15 cellular contexts compared by ENCODE assay signal in the genomic region with DNA sequence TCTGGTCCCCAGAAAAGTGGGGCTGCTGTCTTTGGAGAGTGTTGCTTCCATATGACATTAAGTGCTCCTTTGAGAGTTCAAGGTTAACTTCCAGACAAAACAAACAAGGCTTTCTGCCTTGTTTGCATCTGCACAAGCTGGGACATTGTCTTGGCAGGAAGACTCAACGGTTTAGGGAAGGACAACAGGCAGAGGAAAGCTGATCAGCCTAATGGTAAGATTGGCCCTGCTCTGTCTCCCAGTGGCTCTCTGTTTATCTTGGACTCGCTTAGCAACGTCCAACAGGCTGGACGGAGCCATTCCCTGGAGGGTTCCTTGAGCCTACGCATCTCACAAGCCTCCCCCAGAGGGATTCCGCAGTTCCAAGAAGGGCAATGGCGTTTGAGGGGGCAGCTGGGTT.
DNase-seq lines count a peak whose midpoint lies in the region; ATAC-seq, FAIRE-seq and TF ChIP-seq lines count a peak whose summit lies in the region.
"Had no signal": no experiment of that assay in that cellular context is flagged by ENCODE, and none has a peak within 500 bp of the region (broad histone marks: within the 10 kb centered on the region; RNA-seq: fewer than 3 reads in every experiment).

No MANE protein-coding gene starts in this region.

- H3K36me3 Mint-ChIP-seq in stimulated activated naive B cell treated with anti-CD40 and anti-IgM and Interleukin-4, amounts not matched to agents 10 μg/mL and 1 μg/mL and 100 μg/mL, for 72 hours = peaks cover 0 to 6% of the 10 kb centered on the region in 2 donors

- H3K9me3 ChIP-seq in SJCRH30 (replicated peaks) = no peaks in the 10 kb centered on the region; the same call in 1 of the 2 replicates
- no peaks in the 10 kb centered on the region for H3K9me3 ChIP-seq in osteoblast (ENCODE audit: low read depth, low read length)

- H4K20me1 ChIP-seq in osteoblast (ENCODE audit: insufficient read depth, low read length) = no peaks in the 10 kb centered on the region

- H3K27me3 ChIP-seq in ACC112 (ENCODE audit: insufficient read depth, low read length) (no peaks in the 10 kb centered on the region), SJCRH30 (no peaks in the 10 kb centered on the region), osteoblast (ENCODE audit: insufficient read depth, low read length) (peaks cover 5% of the 10 kb centered on the region)

- H3K4me3 Mint-ChIP-seq in stimulated activated naive B cell treated with anti-CD40 and anti-IgM and Interleukin-4, amounts not matched to agents 10 μg/mL and 1 μg/mL and 100 μg/mL, for 72 hours = no peak overlapping the region
- H3K4me3 Mint-ChIP-seq: activated naive CD4-positive, alpha-beta T cell treated with anti-CD3 and anti-CD28 coated beads for 36 hours; T-helper 1 cell treated with Interleukin-12 subunit alpha and Interleukin-12 subunit beta and Interleukin-4 antibody, amounts not matched to agents 30 μg/mL and 1 μg/mL, for 36 hours had no signal

- H3K79me2 ChIP-seq in ACC112 (ENCODE audit: control insufficient read depth, insufficient read depth, low read length, unreplicated experiment) (no peaks in the 10 kb centered on the region), osteoblast (ENCODE audit: insufficient read depth, low read length) (no peaks in the 10 kb centered on the region)

- H3K36me3 ChIP-seq in ACC112 (ENCODE audit: insufficient read depth, low read length) = no peaks in the 10 kb centered on the region
- H3K36me3 ChIP-seq in SJCRH30 = no peaks in the 10 kb centered on the region
- H3K36me3 ChIP-seq in osteoblast (ENCODE audit: insufficient read depth, low read length) = no peaks in the 10 kb centered on the region

- H3K9me3 Mint-ChIP-seq in stimulated activated naive B cell treated with anti-CD40 and anti-IgM and Interleukin-4, amounts not matched to agents 10 μg/mL and 1 μg/mL and 100 μg/mL, for 72 hours = peaks cover 6% of the 10 kb centered on the region in 2 donors
- H3K9me3 Mint-ChIP-seq: activated naive CD4-positive, alpha-beta T cell treated with anti-CD3 and anti-CD28 coated beads for 36 hours had no signal

- no peak for ATAC-seq in stimulated activated naive B cell treated with anti-CD40 and anti-IgM and Interleukin-4, amounts not matched to agents 10 μg/mL and 1 μg/mL and 100 μg/mL, for 72 hours (replicated peaks)
- no peak for ATAC-seq in GM21381 (IDR thresholded peaks at IDR 0.05; ENCODE audit: unreplicated experiment)
- no peak for ATAC-seq in activated CD4-positive, CD25-positive, alpha-beta regulatory T cell treated with anti-CD3 and anti-CD28 coated beads, Interleukin-2, amount 50 U/mL, for 24 hours

- peak overlapping the region; percentile 58 for H3K4me2 ChIP-seq in osteoblast (ENCODE audit: insufficient read depth, low read length)

- H3K4me1 ChIP-seq in ACC112 (ENCODE audit: control insufficient read depth, insufficient read depth, low read length, unreplicated experiment) (peaks cover 42% of the 10 kb centered on the region), SJCRH30 (peaks cover 10% of the 10 kb centered on the region; the same call in 1 of the 2 replicates), osteoblast (ENCODE audit: insufficient read depth, low read length) (peaks cover 22% of the 10 kb centered on the region)

- H3K4me3 ChIP-seq in ACC112 (ENCODE audit: low read depth, low read length) (no peak overlapping the region), SJCRH30 (no peak overlapping the region), fibroblast of villous mesenchyme (ENCODE audit: low read depth, low read length) (no peak overlapping the region), osteoblast (ENCODE audit: insufficient read depth, low read length) (peak overlapping the region; percentile 16)

- TF ChIP-seq CTCF in fibroblast of villous mesenchyme (IDR thresholded peaks at IDR 0.05; ENCODE audit: insufficient read depth, low read depth, low read length) = no peak
- no peak for TF ChIP-seq CTCF in osteoblast (IDR thresholded peaks at IDR 0.05; ENCODE audit: extremely low read depth, low read depth, low read length)

- no peak overlapping the region for H3K27ac Mint-ChIP-seq in stimulated activated naive B cell treated with anti-CD40 and anti-IgM and Interleukin-4, amounts not matched to agents 10 μg/mL and 1 μg/mL and 100 μg/mL, for 72 hours
- H3K27ac Mint-ChIP-seq: activated naive CD4-positive, alpha-beta T cell treated with anti-CD3 and anti-CD28 coated beads for 36 hours; T-helper 1 cell treated with Interleukin-12 subunit alpha and Interleukin-12 subunit beta and Interleukin-4 antibody, amounts not matched to agents 30 μg/mL and 1 μg/mL, for 36 hours had no signal

- H3K27ac ChIP-seq in ACC112 (ENCODE audit: low read depth, low read length) (peak overlapping the region; percentile 58), SJCRH30 (no peak overlapping the region), osteoblast (ENCODE audit: low read depth, low read length) (peak overlapping the region; percentile 54)

- DNase-seq in SJCRH30 (peak; percentile 48 to 60), fibroblast of villous mesenchyme (ENCODE audit: low read depth) (peak; percentile 74), osteoblast (ENCODE audit: insufficient read length, low spot score, missing footprints) (peak; percentile 72), frontal cortex (ENCODE audit: low spot score in 2 of 2) (no peak)
- no peak for DNase-seq in stimulated activated naive B cell treated with anti-CD40 and anti-IgM and Interleukin-4, amounts not matched to agents 10 μg/mL and 1 μg/mL and 100 μg/mL, for 72 hours
- DNase-seq: activated CD4-positive, alpha-beta T cell treated with anti-CD3 and anti-CD28 coated beads, Interleukin-2, amount 50 U/mL, for 4 hours; activated naive CD4-positive, alpha-beta T cell treated with anti-CD3 and anti-CD28 coated beads for 36 hours; NCI-H1105; nucleus accumbens; substantia nigra had no signal

- H3K27me3 Mint-ChIP-seq in stimulated activated naive B cell treated with anti-CD40 and anti-IgM and Interleukin-4, amounts not matched to agents 10 μg/mL and 1 μg/mL and 100 μg/mL, for 72 hours = peaks cover 13 to 26% of the 10 kb centered on the region in 2 donors

- no peak for FAIRE-seq in frontal cortex (lab: Jason Lieb, UNC)
- FAIRE-seq: keratinocyte had no signal

- peak overlapping the region; percentile 28 for H2AFZ ChIP-seq in ACC112 (ENCODE audit: low read length, unreplicated experiment)
- H2AFZ ChIP-seq in osteoblast (ENCODE audit: low read length) = peak overlapping the region; percentile 27

- peaks cover 0 to 6% of the 10 kb centered on the region in 2 donors for H3K4me1 Mint-ChIP-seq in stimulated activated naive B cell treated with anti-CD40 and anti-IgM and Interleukin-4, amounts not matched to agents 10 μg/mL and 1 μg/mL and 100 μg/mL, for 72 hours

Comparison
In these comparisons a context has a peak if more than half of its experiments do, and no peak if none do; other contexts are left out.
1. DNase-seq: peak in SJCRH30 (2 of 2), fibroblast of villous mesenchyme (single experiment) and osteoblast (single experiment); none in frontal cortex (0 of 2) and stimulated activated naive B cell treated with anti-CD40 and anti-IgM and Interleukin-4, amounts not matched to agents 10 μg/mL and 1 μg/mL and 100 μg/mL, for 72 hours (single experiment).